Comparison of ENCODE assay signal across 23 cellular contexts in the genomic region with DNA sequence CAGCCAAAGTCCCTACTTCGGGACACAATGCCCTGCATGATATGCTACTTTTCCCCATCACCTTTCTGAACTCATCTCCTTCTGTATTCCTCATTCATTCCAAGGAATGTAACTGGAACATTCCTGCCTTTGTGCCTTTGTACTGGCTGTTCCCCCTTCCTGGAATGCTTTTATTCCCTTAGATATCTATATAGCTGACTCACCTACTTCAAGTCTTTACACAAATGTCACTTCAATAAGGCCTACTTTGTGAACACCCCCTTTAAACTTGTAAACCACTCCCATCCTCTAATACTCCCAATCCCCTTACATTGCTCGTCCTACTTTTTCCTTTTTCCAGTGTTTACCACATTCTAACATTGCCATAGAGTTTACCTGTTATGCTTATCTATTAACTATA. TPM values are rescaled to one million over a fixed set of nuclear protein-coding genes. Genes with fewer than 3 reads are reported as not detected.
DNase-seq lines count a peak whose midpoint lies in the region; ATAC-seq, FAIRE-seq and TF ChIP-seq lines count a peak whose summit lies in the region.
"Had no signal": no experiment of that assay in that cellular context is flagged by ENCODE, and none has a peak within 500 bp of the region (broad histone marks: within the 10 kb centered on the region; RNA-seq: fewer than 3 reads in every experiment).

No MANE protein-coding gene starts in this region.

- H3K36me3 Mint-ChIP-seq in endodermal cell (ENCODE audit: low read depth) = peaks cover 46% of the 10 kb centered on the region

- H3K9ac ChIP-seq in BLaER1 treated with 17β-estradiol and CSF1 and Interleukin-3, amounts not matched to agents 10 nM and 100 nM = peak overlapping the region in 7 of 11 experiments; percentile 27 to 87 (median 83); a peak in 9 of 22 replicates
- H3K9ac ChIP-seq in endodermal cell (ENCODE audit: extremely low read depth, low read length, poor library complexity, severe bottlenecking) = no peak overlapping the region

- 80% methylated on average over 2 of the region's 2 CpGs for WGBS in A549 (ENCODE audit: missing lambda C conversion rate)
- 89 to 92% methylated on average over 2 of the region's 2 CpGs for WGBS in endodermal cell (ENCODE audit: insufficient coverage in 1 of 2, insufficient read length in 1 of 2), 2 experiments

- H3K9me3 ChIP-seq in A549 = no peaks in the 10 kb centered on the region
- no peaks in the 10 kb centered on the region for H3K9me3 ChIP-seq in BLaER1 treated with 17β-estradiol and CSF1 and Interleukin-3, amounts not matched to agents 10 nM and 100 nM (replicated peaks in 1 of 11)
- H3K9me3 ChIP-seq in endodermal cell (ENCODE audit: control insufficient read depth, low read length) = no peaks in the 10 kb centered on the region
- no peaks in the 10 kb centered on the region for H3K9me3 ChIP-seq in mucosa of descending colon
- H3K9me3 ChIP-seq: adrenal gland, lower lobe of right lung, prostate gland, suprapubic skin had no signal

- H3K27ac ChIP-seq in A549 (no peak overlapping the region), endodermal cell (ENCODE audit: low read depth, low read length) (no peak overlapping the region)
- H3K27ac ChIP-seq in BLaER1 treated with 17β-estradiol and CSF1 and Interleukin-3, amounts not matched to agents 10 nM and 100 nM = no peak overlapping the region
- H3K27ac ChIP-seq: adrenal gland, C4-2B, lower lobe of right lung, prostate gland, suprapubic skin had no signal

- peaks cover 59 to 63% (median 61%) of the 10 kb centered on the region in 11 experiments for H3K36me3 ChIP-seq in BLaER1 treated with 17β-estradiol and CSF1 and Interleukin-3, amounts not matched to agents 10 nM and 100 nM
- peaks cover 35% of the 10 kb centered on the region for H3K36me3 ChIP-seq in endodermal cell (ENCODE audit: control insufficient read depth, insufficient read depth, low read length)
- peaks cover 7% of the 10 kb centered on the region for H3K36me3 ChIP-seq in mucosa of descending colon (ENCODE audit: low read depth)

- CTCF ChIA-PET in A549 (lab: Yijun Ruan, JAX) = interaction anchor here (0.9 to 40.3 kb wide), 4 partner anchors 22 to 184 kb away, joined by 3 to 834 read pairs (median 223); a partner anchor contains a TSS

- H3K27ac Mint-ChIP-seq in endodermal cell = peak overlapping the region; percentile 6

- H4K20me1 ChIP-seq in BLaER1 treated with 17β-estradiol and CSF1 and Interleukin-3, amounts not matched to agents 10 nM and 100 nM = peaks cover 0 to 70% (median 54%) of the 10 kb centered on the region in 11 experiments; a peak in 17 of 22 replicates

- DNase-seq in A549 (ENCODE audit: low read depth in 1 of 2, low spot score in 1 of 2) (no peak), NB4 (ENCODE audit: low read depth) (no peak), endodermal cell (no peak), GM19238 (ENCODE audit: insufficient read length, low spot score) (no peak), mucosa of descending colon (no peak), NCI-H748 treated with DMSO at 0.1 percent for 48 hours (lab: John Stamatoyannopoulos, UW) (no peak)
- DNase-seq: activated CD4-positive, alpha-beta T cell treated with anti-CD3 and anti-CD28 coated beads for 48 hours; central memory CD4-positive, alpha-beta T cell; lower lobe of right lung; NCI-H1694 treated with DMSO at 0.1 percent for 48 hours; NCI-H345; RPMI8226; small intestine; stimulated activated CD4-positive, alpha-beta T cell treated with anti-CD3 and anti-CD28 coated beads, Interleukin-4, amount 100 ng/mL, for 4 hours; SW 1271 had no signal

- H3K4me3 Mint-ChIP-seq in endodermal cell = no peak overlapping the region

- ATAC-seq in A549 (no peak), mucosa of descending colon (no peak), GM19397 (IDR thresholded peaks at IDR 0.05; ENCODE audit: unreplicated experiment) (no peak)
- ATAC-seq: HepG2, lower lobe of right lung had no signal

- H3K27me3 ChIP-seq in BLaER1 treated with 17β-estradiol and CSF1 and Interleukin-3, amounts not matched to agents 10 nM and 100 nM = no peaks in the 10 kb centered on the region
- no peaks in the 10 kb centered on the region for H3K27me3 ChIP-seq in endodermal cell (ENCODE audit: control insufficient read depth, insufficient read depth, low read length, poor library complexity, severe bottlenecking)
- H3K27me3 ChIP-seq: adrenal gland, suprapubic skin had no signal

- H3K27me3 Mint-ChIP-seq in endodermal cell (ENCODE audit: insufficient read depth) = no peaks in the 10 kb centered on the region

- no peak for FAIRE-seq in A549 (lab: Jason Lieb, UNC)
- FAIRE-seq: H1, HepG2, small intestine had no signal

- TF ChIP-seq POLR2A in A549 (IDR thresholded peaks at IDR 0.05; ENCODE audit: low read length) (no peak), NB4 (IDR thresholded peaks at IDR 0.05; ENCODE audit: extremely low read depth, insufficient read length) (no peak)

- H3K4me2 ChIP-seq in A549 = peak overlapping the region; percentile 89; the same call in 1 of the 3 replicates
- peak overlapping the region in 10 of 11 experiments; percentile 76 to 96 (median 92); a peak in 15 of 22 replicates for H3K4me2 ChIP-seq in BLaER1 treated with 17β-estradiol and CSF1 and Interleukin-3, amounts not matched to agents 10 nM and 100 nM

- no peak for TF ChIP-seq RAD21 in A549 (conservative IDR thresholded peaks at IDR 0.05 in 1 of 2, IDR thresholded peaks at IDR 0.05 in 1 of 2)

- H3K9me3 Mint-ChIP-seq in endodermal cell = no peaks in the 10 kb centered on the region

- intact Hi-C loops in mucosa of descending colon (cut with DNase I, micrococcal nuclease) = no loop called here

- H3K4me3 ChIP-seq in A549 = no peak overlapping the region
- peak overlapping the region in 2 of 10 experiments; percentile 83 to 99; a peak in 3 of 20 replicates for H3K4me3 ChIP-seq in BLaER1 treated with 17β-estradiol and CSF1 and Interleukin-3, amounts not matched to agents 10 nM and 100 nM
- H3K4me3 ChIP-seq in NB4 (ENCODE audit: low read depth, low read length) = peak overlapping the region; percentile 81
- H3K4me3 ChIP-seq in endodermal cell (ENCODE audit: low read length) = no peak overlapping the region
- no peak overlapping the region for H3K4me3 ChIP-seq in mucosa of descending colon
- H3K4me3 ChIP-seq: adrenal gland, lower lobe of right lung, prostate gland, suprapubic skin had no signal

- TF ChIP-seq CTCF in A549 (IDR thresholded peaks at IDR 0.05) = no peak
- no peak for TF ChIP-seq CTCF in NB4 (IDR thresholded peaks at IDR 0.05; ENCODE audit: low read depth, low read length)
- no peak for TF ChIP-seq CTCF in endodermal cell (conservative IDR thresholded peaks at IDR 0.05)
- TF ChIP-seq CTCF in mucosa of descending colon (IDR thresholded peaks at IDR 0.05) = no peak

- POLR2A ChIA-PET in A549 (lab: Yijun Ruan, JAX) = no interaction called here

- H3K4me1 ChIP-seq in A549 = peaks cover 14% of the 10 kb centered on the region
- peaks cover 18 to 26% (median 20%) of the 10 kb centered on the region in 10 experiments for H3K4me1 ChIP-seq in BLaER1 treated with 17β-estradiol and CSF1 and Interleukin-3, amounts not matched to agents 10 nM and 100 nM
- no peaks in the 10 kb centered on the region for H3K4me1 ChIP-seq in endodermal cell (ENCODE audit: control insufficient read depth, insufficient read depth, low read length)
- peaks cover 9% of the 10 kb centered on the region for H3K4me1 ChIP-seq in mucosa of descending colon (ENCODE audit: low read depth)

- H3K4me1 Mint-ChIP-seq in endodermal cell = peaks cover 11% of the 10 kb centered on the region

- TF ChIP-seq EP300 in A549 (IDR thresholded peaks at IDR 0.05) = no peak

TF ChIP-seq in A549, 52 proteins besides CTCF, POLR2A, EP300 and RAD21 (continues in another document):
- TF ChIP-seq JUN (IDR thresholded peaks at IDR 0.05) (no peak), RFX5 (IDR thresholded peaks at IDR 0.05) (no peak), ZNF302 (CRISPR knock-in tag; IDR thresholded peaks at IDR 0.05) (no peak), MAZ (IDR thresholded peaks at IDR 0.05; ENCODE audit: borderline replicate concordance, low read depth, low read length) (no peak), EHF (CRISPR knock-in tag; IDR thresholded peaks at IDR 0.05) (no peak)
- TF ChIP-seq, protein P1, sequence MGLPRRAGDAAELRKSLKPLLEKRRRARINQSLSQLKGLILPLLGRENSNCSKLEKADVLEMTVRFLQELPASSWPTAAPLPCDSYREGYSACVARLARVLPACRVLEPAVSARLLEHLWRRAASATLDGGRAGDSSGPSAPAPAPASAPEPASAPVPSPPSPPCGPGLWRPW (IDR thresholded peaks at IDR 0.05) = no peak

RNA-seq across cellular contexts. Expression of a gene that starts 2.4 kb away (rescaled TPM):
- polyA plus RNA-seq in A549 (2011; rRNA removed) (49.5 and 56.6 TPM in 2 replicates), A549 (2017; fragmentation: RNase III; extraction: RNeasy Plus Mini Kit Qiagen cat#74134 plus additional on column Dnase treatment) (52.0 to 56.2 TPM (median 52.8 TPM) in 3 replicates)
- polyA plus RNA-seq in A549 (2012; cell fraction: cytosol; rRNA removed) = 61.8 and 73.6 TPM in 2 replicates
- 106 and 132 TPM in 2 replicates for polyA plus RNA-seq in A549 (2012; cell fraction: nucleus; rRNA removed)
- 74.8 and 80.7 TPM in 2 replicates for polyA minus RNA-seq in A549 (2011; rRNA and poly(A)+ RNA removed)
- total RNA-seq in endodermal cell (10 to 100 TPM; 34.2 to 34.6 TPM), mucosa of descending colon (10 to 100 TPM; 18.8 to 20.2 (median 18.8) TPM)
- 19.9 TPM for polyA plus RNA-seq in endodermal cell (2013, experiment 1 of 2)
- 18.1 TPM for polyA plus RNA-seq in endodermal cell (2013, experiment 2 of 2)

RNA-seq across cellular contexts. Expression of a gene that starts 24.0 kb away (rescaled TPM):
- polyA plus RNA-seq in A549 (2011; rRNA removed) (18.8 and 21.7 TPM in 2 replicates), A549 (2017; fragmentation: RNase III; extraction: RNeasy Plus Mini Kit Qiagen cat#74134 plus additional on column Dnase treatment) (5.4 to 7.2 TPM (median 6.2 TPM) in 3 replicates)
- polyA plus RNA-seq in A549 (2012; cell fraction: cytosol; rRNA removed) = 5.7 and 8.1 TPM in 2 replicates
- polyA plus RNA-seq in A549 (2012; cell fraction: nucleus; rRNA removed) = 7.2 and 8.9 TPM in 2 replicates
- 18.5 and 20.7 TPM in 2 replicates for polyA minus RNA-seq in A549 (2011; rRNA and poly(A)+ RNA removed)
- total RNA-seq in endodermal cell (1 to 10 TPM; 2.2 to 2.7 TPM), mucosa of descending colon (1 to 10 TPM; 2.6 to 8.3 (median 3.9) TPM)
- 3.4 TPM for polyA plus RNA-seq in endodermal cell (2013, experiment 1 of 2)
- polyA plus RNA-seq in endodermal cell (2013, experiment 2 of 2) = 2.7 TPM

RNA-seq across cellular contexts. Expression of a gene that starts 52.7 kb away (rescaled TPM):
- polyA plus RNA-seq in A549 (2011; rRNA removed) (11.3 and 12.6 TPM in 2 replicates), A549 (2017; fragmentation: RNase III; extraction: RNeasy Plus Mini Kit Qiagen cat#74134 plus additional on column Dnase treatment) (4.2 to 5.6 TPM (median 4.6 TPM) in 3 replicates)
- polyA plus RNA-seq in A549 (2012; cell fraction: cytosol; rRNA removed) = 2.4 and 2.6 TPM in 2 replicates
- polyA plus RNA-seq in A549 (2012; cell fraction: nucleus; rRNA removed) = 1.5 and 2.4 TPM in 2 replicates
- polyA minus RNA-seq in A549 (2011; rRNA and poly(A)+ RNA removed) = 8.6 and 11.4 TPM in 2 replicates
- total RNA-seq in endodermal cell (1 to 10 TPM; 6.7 to 9.7 TPM), mucosa of descending colon (1 to 10 TPM in 1 of 3 donors, under 1 TPM in 1, not detected in 1; 0.49 to 1.7 TPM)
- 9.4 TPM for polyA plus RNA-seq in endodermal cell (2013, experiment 1 of 2)
- 8.7 TPM for polyA plus RNA-seq in endodermal cell (2013, experiment 2 of 2)
- total RNA-seq: adrenal gland had no signal
- polyA plus RNA-seq: adrenal gland had no signal
